ENCODE assay signal across 8 cellular contexts in the genomic region with DNA sequence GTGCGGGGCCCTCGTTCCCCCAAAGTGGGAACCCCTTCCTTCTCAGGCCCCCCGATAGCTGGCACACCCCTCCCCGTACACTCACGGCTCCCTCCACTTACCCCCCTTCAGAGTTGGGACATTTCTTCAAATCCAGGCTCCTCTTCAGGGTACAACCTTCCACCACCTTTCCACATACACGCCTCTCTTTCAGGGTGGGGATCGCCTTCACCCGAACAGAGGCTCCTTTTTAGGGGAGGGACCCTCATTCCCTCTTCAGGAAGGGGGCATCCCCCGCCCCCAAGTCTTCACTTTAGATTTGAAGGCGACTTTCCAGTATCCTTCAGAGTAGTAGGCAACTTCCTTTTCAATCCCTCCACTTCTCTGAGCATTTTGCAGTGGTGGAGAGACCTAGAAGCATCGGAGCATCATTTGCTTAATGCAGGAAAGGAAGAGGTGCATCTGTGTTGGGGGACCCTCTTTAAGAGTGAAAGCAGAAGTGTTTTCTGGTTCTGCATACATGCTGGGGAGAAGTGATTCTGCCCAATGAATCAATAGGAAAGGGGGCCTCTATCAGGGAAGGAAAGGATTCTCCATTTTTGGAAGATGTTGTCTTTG. TPM values are rescaled to one million over a fixed set of nuclear protein-coding genes. Genes with fewer than 3 reads are reported as not detected.
A peak's percentile ranks its signal among the peaks of the same experiment; 100 is the strongest.
DNase-seq lines count a peak whose midpoint lies in the region; ATAC-seq and TF ChIP-seq lines count a peak whose summit lies in the region.

No MANE protein-coding gene starts in this region.

- POLR2A ChIA-PET in activated naive CD8-positive, alpha-beta T cell treated with anti-CD3 and anti-CD28 coated beads, Interleukin-2, amount 10 ng/mL, durations not matched to agents 7 days and 5 days (lab: Charles Lee), result interaction anchor here (0.6 to 5.7 kb wide), 6 partner anchors 27 to 139 kb away, joined by 3 to 45 read pairs (median 8); no protein-coding TSS in a partner anchor

- no peak overlapping the region for H3K4me3 Mint-ChIP-seq in activated naive CD8-positive, alpha-beta T cell treated with anti-CD3 and anti-CD28 coated beads, Interleukin-2, amount 10 ng/mL, durations not matched to agents 7 days and 5 days
- no peak overlapping the region for H3K4me3 Mint-ChIP-seq in activated naive CD8-positive, alpha-beta T cell treated with anti-CD3 and anti-CD28 coated beads for 36 hours

- TF ChIP-seq CTCF in OCI-LY3 (IDR thresholded peaks at IDR 0.05; ENCODE audit: low read depth, low read length), result no peak

- no peaks in the 10 kb centered on the region for H3K9me3 Mint-ChIP-seq in activated naive CD8-positive, alpha-beta T cell treated with anti-CD3 and anti-CD28 coated beads, Interleukin-2, amount 10 ng/mL, durations not matched to agents 7 days and 5 days
- no peaks in the 10 kb centered on the region for H3K9me3 Mint-ChIP-seq in activated naive CD8-positive, alpha-beta T cell treated with anti-CD3 and anti-CD28 coated beads for 36 hours

- no peaks in the 10 kb centered on the region for H3K27me3 Mint-ChIP-seq in activated naive CD8-positive, alpha-beta T cell treated with anti-CD3 and anti-CD28 coated beads, Interleukin-2, amount 10 ng/mL, durations not matched to agents 7 days and 5 days
- no peaks in the 10 kb centered on the region for H3K27me3 Mint-ChIP-seq in activated naive CD8-positive, alpha-beta T cell treated with anti-CD3 and anti-CD28 coated beads for 36 hours

- no peak overlapping the region for H3K27ac Mint-ChIP-seq in activated naive CD8-positive, alpha-beta T cell treated with anti-CD3 and anti-CD28 coated beads, Interleukin-2, amount 10 ng/mL, durations not matched to agents 7 days and 5 days
- H3K27ac Mint-ChIP-seq in activated naive CD8-positive, alpha-beta T cell treated with anti-CD3 and anti-CD28 coated beads for 36 hours, result no peak overlapping the region

- peaks cover 25% of the 10 kb centered on the region for H3K4me1 Mint-ChIP-seq in activated naive CD8-positive, alpha-beta T cell treated with anti-CD3 and anti-CD28 coated beads, Interleukin-2, amount 10 ng/mL, durations not matched to agents 7 days and 5 days
- peaks cover 30% of the 10 kb centered on the region for H3K4me1 Mint-ChIP-seq in activated naive CD8-positive, alpha-beta T cell treated with anti-CD3 and anti-CD28 coated beads for 36 hours

- H3K9ac ChIP-seq in OCI-LY3 (ENCODE audit: low read length) (peak overlapping the region; percentile 79), endocrine pancreas (ENCODE audit: control insufficient read depth, insufficient read depth, low read length) (peak overlapping the region; percentile 93)

- H3K4me1 ChIP-seq in OCI-LY3 (ENCODE audit: low read length) (peaks cover 32% of the 10 kb centered on the region), endocrine pancreas (ENCODE audit: control insufficient read depth, insufficient read depth, low read length) (peaks cover 25% of the 10 kb centered on the region), neuron (ENCODE audit: insufficient read depth, low read length) (peaks cover 23% of the 10 kb centered on the region)

- H3K9me3 ChIP-seq in OCI-LY3 (ENCODE audit: insufficient read depth, low read length) (no peaks in the 10 kb centered on the region), endocrine pancreas (ENCODE audit: control insufficient read depth, low read length) (no peaks in the 10 kb centered on the region), neuron (ENCODE audit: low read length) (no peaks in the 10 kb centered on the region)

- H3K4me2 ChIP-seq in OCI-LY3 (ENCODE audit: low read length), result peak overlapping the region; percentile 90

- ATAC-seq in activated naive CD8-positive, alpha-beta T cell treated with anti-CD3 and anti-CD28 coated beads, Interleukin-2, amount 10 ng/mL, durations not matched to agents 7 days and 5 days (ENCODE audit: low read depth), result peak; percentile 14
- peak; percentile 15 for ATAC-seq in HG02763 (IDR thresholded peaks at IDR 0.05; ENCODE audit: unreplicated experiment)

- H3K36me3 Mint-ChIP-seq in activated naive CD8-positive, alpha-beta T cell treated with anti-CD3 and anti-CD28 coated beads, Interleukin-2, amount 10 ng/mL, durations not matched to agents 7 days and 5 days, result peaks cover 2% of the 10 kb centered on the region
- H3K36me3 Mint-ChIP-seq in activated naive CD8-positive, alpha-beta T cell treated with anti-CD3 and anti-CD28 coated beads for 36 hours, result peaks cover 4% of the 10 kb centered on the region

- no peak for DNase-seq in activated naive CD8-positive, alpha-beta T cell treated with anti-CD3 and anti-CD28 coated beads, Interleukin-2, amount 10 ng/mL, durations not matched to agents 7 days and 5 days
- DNase-seq in activated naive CD8-positive, alpha-beta T cell treated with anti-CD3 and anti-CD28 coated beads for 36 hours, result no peak
- DNase-seq in activated CD4-positive, CD25-positive, alpha-beta regulatory T cell treated with anti-CD3 and anti-CD28 coated beads, Interleukin-2, amount 50 U/mL, for 72 hours, result no peak
- DNase-seq in NCI-H2029 treated with DMSO at 0.1 percent for 48 hours (lab: John Stamatoyannopoulos, UW), result no peak

- peaks cover 57% of the 10 kb centered on the region for H3K79me2 ChIP-seq in OCI-LY3 (ENCODE audit: low read length)

- peak overlapping the region; percentile 90 for H3K4me3 ChIP-seq in OCI-LY3 (ENCODE audit: low read length)
- peak overlapping the region; percentile 93 for H3K4me3 ChIP-seq in endocrine pancreas (ENCODE audit: control insufficient read depth, insufficient read depth, low read length)
- H3K4me3 ChIP-seq in neuron (ENCODE audit: low read length), result peak overlapping the region; percentile 89

- H3K27me3 ChIP-seq in OCI-LY3 (ENCODE audit: low read depth, low read length) (no peaks in the 10 kb centered on the region), endocrine pancreas (ENCODE audit: control insufficient read depth, insufficient read depth, low read length) (no peaks in the 10 kb centered on the region), neuron (ENCODE audit: insufficient read depth, low read length) (no peaks in the 10 kb centered on the region)

- H4K20me1 ChIP-seq in OCI-LY3 (ENCODE audit: insufficient read depth, low read length), result peaks cover 30% of the 10 kb centered on the region

- peak overlapping the region; percentile 79 for H3K27ac ChIP-seq in OCI-LY3 (ENCODE audit: low read length)

- H3K36me3 ChIP-seq in OCI-LY3 (replicated peaks; ENCODE audit: low read depth, low read length) (peaks cover 3% of the 10 kb centered on the region), endocrine pancreas (ENCODE audit: control insufficient read depth, insufficient read depth, low read length) (no peaks in the 10 kb centered on the region), neuron (ENCODE audit: insufficient read depth, low read length) (no peaks in the 10 kb centered on the region)

- H2AFZ ChIP-seq in OCI-LY3 (ENCODE audit: low read depth, low read length), result no peak overlapping the region
- peak overlapping the region; percentile 68 for H2AFZ ChIP-seq in neuron (ENCODE audit: low read depth, low read length)

RNA-seq across cellular contexts. Expression of a gene that starts 0.8 kb away (rescaled TPM):
- total RNA-seq in activated naive CD8-positive, alpha-beta T cell treated with anti-CD3 and anti-CD28 coated beads, Interleukin-2, amount 10 ng/mL, durations not matched to agents 7 days and 5 days, result 100 to 1,000 TPM; 111 to 119 TPM
- 10 to 100 TPM; 60.0 to 64.6 TPM for total RNA-seq in activated naive CD8-positive, alpha-beta T cell treated with anti-CD3 and anti-CD28 coated beads for 36 hours
